ENCODE assay signal across 12 cellular contexts in genomic region chr4:88841635-88842034, GRCh38.
"Had no signal": no experiment of that assay in that cellular context is flagged by ENCODE, and none has a peak within 500 bp of the region (broad histone marks: within the 10 kb centered on the region; RNA-seq: fewer than 3 reads in every experiment).

No MANE protein-coding gene starts in this region.

- H3K9me3 Mint-ChIP-seq: activated T-helper 1 cell treated with anti-CD3 and anti-CD28 coated beads, Interleukin-12 subunit alpha, Interleukin-12 subunit beta, Interleukin-2, Interleukin-4 antibody, amounts not matched to agents 30 ng/mL and 10 ng/mL and 1 ng/mL, durations not matched to agents 14 hours and 24 hours and 36 hours; immature natural killer cell; naive thymus-derived CD4-positive, alpha-beta T cell had no signal

- DNase-seq: activated CD4-positive, alpha-beta T cell treated with anti-CD3 and anti-CD28 coated beads for 36 hours; activated naive CD4-positive, alpha-beta T cell; glutamatergic neuron; immature natural killer cell; left colon; naive thymus-derived CD4-positive, alpha-beta T cell; posterior cingulate gyrus; small intestine had no signal

- H3K27me3 Mint-ChIP-seq: activated CD4-positive, alpha-beta T cell treated with anti-CD3 and anti-CD28 coated beads for 36 hours had no signal

- H3K27ac Mint-ChIP-seq: activated CD4-positive, alpha-beta T cell treated with anti-CD3 and anti-CD28 coated beads for 36 hours; activated T-helper 1 cell treated with anti-CD3 and anti-CD28 coated beads, Interleukin-12 subunit alpha, Interleukin-12 subunit beta, Interleukin-2, Interleukin-4 antibody, amounts not matched to agents 30 ng/mL and 10 ng/mL and 1 ng/mL, durations not matched to agents 14 hours and 24 hours and 36 hours; immature natural killer cell; naive thymus-derived CD4-positive, alpha-beta T cell had no signal

- FAIRE-seq: colon, endothelial cell of umbilical vein, small intestine, urothelium cell line had no signal

- H3K4me1 Mint-ChIP-seq: activated CD4-positive, alpha-beta T cell treated with anti-CD3 and anti-CD28 coated beads for 36 hours; immature natural killer cell had no signal

- H3K36me3 Mint-ChIP-seq: immature natural killer cell; naive thymus-derived CD4-positive, alpha-beta T cell had no signal

- ATAC-seq: activated CD4-positive, alpha-beta T cell treated with anti-CD3 and anti-CD28 coated beads for 36 hours; left colon; naive thymus-derived CD4-positive, alpha-beta T cell had no signal

- H3K4me3 Mint-ChIP-seq: activated CD4-positive, alpha-beta T cell treated with anti-CD3 and anti-CD28 coated beads for 36 hours; activated T-helper 1 cell treated with anti-CD3 and anti-CD28 coated beads, Interleukin-12 subunit alpha, Interleukin-12 subunit beta, Interleukin-2, Interleukin-4 antibody, amounts not matched to agents 30 ng/mL and 10 ng/mL and 1 ng/mL, durations not matched to agents 14 hours and 24 hours and 36 hours; immature natural killer cell; naive thymus-derived CD4-positive, alpha-beta T cell had no signal
